In the genomic region with DNA sequence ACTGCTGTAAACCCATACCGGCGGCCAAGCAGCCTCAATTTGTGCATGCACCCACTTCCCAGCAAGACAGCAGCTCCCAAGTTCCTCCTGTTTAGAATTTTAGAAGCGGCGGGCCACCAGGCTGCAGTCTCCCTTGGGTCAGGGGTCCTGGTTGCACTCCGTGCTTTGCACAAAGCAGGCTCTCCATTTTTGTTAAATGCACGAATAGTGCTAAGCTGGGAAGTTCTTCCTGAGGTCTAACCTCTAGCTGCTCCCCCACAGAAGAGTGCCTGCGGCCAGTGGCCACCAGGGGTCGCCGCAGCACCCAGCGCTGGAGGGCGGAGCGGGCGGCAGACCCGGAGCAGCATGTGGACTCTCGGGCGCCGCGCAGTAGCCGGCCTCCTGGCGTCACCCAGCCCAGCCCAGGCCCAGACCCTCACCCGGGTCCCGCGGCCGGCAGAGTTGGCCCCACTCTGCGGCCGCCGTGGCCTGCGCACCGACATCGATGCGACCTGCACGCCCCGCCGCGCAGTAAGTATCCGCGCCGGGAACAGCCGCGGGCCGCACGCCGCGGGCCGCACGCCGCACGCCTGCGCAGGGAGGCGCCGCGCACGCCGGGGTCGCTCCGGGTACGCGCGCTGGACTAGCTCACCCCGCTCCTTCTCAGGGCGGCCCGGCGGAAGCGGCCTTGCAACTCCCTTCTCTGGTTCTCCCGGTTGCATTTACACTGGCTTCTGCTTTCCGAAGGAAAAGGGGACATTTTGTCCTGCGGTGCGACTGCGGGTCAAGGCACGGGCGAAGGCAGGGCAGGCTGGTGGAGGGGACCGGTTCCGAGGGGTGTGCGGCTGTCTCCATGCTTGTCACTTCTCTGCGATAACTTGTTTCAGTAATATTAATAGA, we compare ENCODE assay signal across 8 cellular contexts. TPM values are rescaled to one million over a fixed set of nuclear protein-coding genes. Genes with fewer than 3 reads are reported as not detected.
DNase-seq lines count a peak whose midpoint lies in the region; ATAC-seq, FAIRE-seq and TF ChIP-seq lines count a peak whose summit lies in the region.

FXN (plus strand) TSS at position 315 of the 879 bp plus-strand sequence; CDS start at position 346, 31 bp downstream.

- ATAC-seq in GM21367 (IDR thresholded peaks at IDR 0.05; ENCODE audit: unreplicated experiment) = peak; percentile 91
- peak; percentile 90 to 93 for ATAC-seq in naive thymus-derived CD8-positive, alpha-beta T cell

- no peaks in the 10 kb centered on the region for H3K27me3 Mint-ChIP-seq in naive thymus-derived CD8-positive, alpha-beta T cell

- peaks cover 16 to 50% (median 24%) of the 10 kb centered on the region in 4 donors for H3K4me1 Mint-ChIP-seq in naive thymus-derived CD8-positive, alpha-beta T cell

- POLR2A ChIA-PET in naive thymus-derived CD8-positive, alpha-beta T cell (lab: Charles Lee) = interaction anchor here (0.6 to 2.3 kb wide), 10 partner anchors 9 to 730 kb away, joined by 3 to 23 read pairs (median 4); a partner anchor contains a TSS

- no peaks in the 10 kb centered on the region for H3K9me3 Mint-ChIP-seq in naive thymus-derived CD8-positive, alpha-beta T cell

- DNase-seq in DMS 273 treated with DMSO at 0.1 percent for 48 hours (lab: John Stamatoyannopoulos, UW) (peak; percentile 25), HTR-8/SVneo (ENCODE audit: insufficient read length, low spot score) (peak; percentile 83), activated T-helper 1 cell treated with Interleukin-2 at 50 U/mL for 16 hours (ENCODE audit: low read depth) (peak; percentile 69), fibroblast of gingiva (ENCODE audit: low read depth) (peak; percentile 77)
- peak; percentile 61 to 84 (median 78) for DNase-seq in naive thymus-derived CD8-positive, alpha-beta T cell
- DNase-seq in stimulated activated naive CD4-positive, alpha-beta T cell (lab: John Stamatoyannopoulos, UW) = peak; percentile 53 to 85 (median 73)

- peak; percentile 66 for FAIRE-seq in HTR-8/SVneo (lab: Jason Lieb, UNC)

- peak within 1 kb of the TSS; percentile 87 to 95 (median 92) for H3K27ac Mint-ChIP-seq in naive thymus-derived CD8-positive, alpha-beta T cell

- H3K36me3 Mint-ChIP-seq in naive thymus-derived CD8-positive, alpha-beta T cell = peaks cover 0 to 9% (median 9%) of the 10 kb centered on the region in 3 donors

- H3K4me3 Mint-ChIP-seq in naive thymus-derived CD8-positive, alpha-beta T cell = peak within 1 kb of the TSS; percentile 92 to 99 (median 96)

TF ChIP-seq in PFSK-1, 5 proteins besides CTCF, POLR2A, EP300 and RAD21:
- TF ChIP-seq TAF1 (IDR thresholded peaks at IDR 0.05; ENCODE audit: borderline replicate concordance, insufficient read depth, low read length) (no peak), FOXP2 (optimal IDR thresholded peaks at IDR 0.05; ENCODE audit: borderline replicate concordance, extremely low read depth, extremely low read length, insufficient read depth) (peak; percentile 49), SIN3A (IDR thresholded peaks at IDR 0.05; ENCODE audit: borderline replicate concordance, insufficient read depth, low read length) (no peak), POLR2AphosphoS5 (IDR thresholded peaks at IDR 0.05; ENCODE audit: low read depth, low read length) (peak; percentile 50)
- TF ChIP-seq, protein P1, sequence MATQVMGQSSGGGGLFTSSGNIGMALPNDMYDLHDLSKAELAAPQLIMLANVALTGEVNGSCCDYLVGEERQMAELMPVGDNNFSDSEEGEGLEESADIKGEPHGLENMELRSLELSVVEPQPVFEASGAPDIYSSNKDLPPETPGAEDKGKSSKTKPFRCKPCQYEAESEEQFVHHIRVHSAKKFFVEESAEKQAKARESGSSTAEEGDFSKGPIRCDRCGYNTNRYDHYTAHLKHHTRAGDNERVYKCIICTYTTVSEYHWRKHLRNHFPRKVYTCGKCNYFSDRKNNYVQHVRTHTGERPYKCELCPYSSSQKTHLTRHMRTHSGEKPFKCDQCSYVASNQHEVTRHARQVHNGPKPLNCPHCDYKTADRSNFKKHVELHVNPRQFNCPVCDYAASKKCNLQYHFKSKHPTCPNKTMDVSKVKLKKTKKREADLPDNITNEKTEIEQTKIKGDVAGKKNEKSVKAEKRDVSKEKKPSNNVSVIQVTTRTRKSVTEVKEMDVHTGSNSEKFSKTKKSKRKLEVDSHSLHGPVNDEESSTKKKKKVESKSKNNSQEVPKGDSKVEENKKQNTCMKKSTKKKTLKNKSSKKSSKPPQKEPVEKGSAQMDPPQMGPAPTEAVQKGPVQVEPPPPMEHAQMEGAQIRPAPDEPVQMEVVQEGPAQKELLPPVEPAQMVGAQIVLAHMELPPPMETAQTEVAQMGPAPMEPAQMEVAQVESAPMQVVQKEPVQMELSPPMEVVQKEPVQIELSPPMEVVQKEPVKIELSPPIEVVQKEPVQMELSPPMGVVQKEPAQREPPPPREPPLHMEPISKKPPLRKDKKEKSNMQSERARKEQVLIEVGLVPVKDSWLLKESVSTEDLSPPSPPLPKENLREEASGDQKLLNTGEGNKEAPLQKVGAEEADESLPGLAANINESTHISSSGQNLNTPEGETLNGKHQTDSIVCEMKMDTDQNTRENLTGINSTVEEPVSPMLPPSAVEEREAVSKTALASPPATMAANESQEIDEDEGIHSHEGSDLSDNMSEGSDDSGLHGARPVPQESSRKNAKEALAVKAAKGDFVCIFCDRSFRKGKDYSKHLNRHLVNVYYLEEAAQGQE (IDR thresholded peaks at IDR 0.05; ENCODE audit: insufficient read depth in 1 of 2, low read depth in 2 of 2, low read length in 2 of 2) = peak in 1 of 2 experiments; percentile 23; a peak in 1 of 4 replicates

RNA-seq across cellular contexts. Expression of gene FXN, which starts in this region (rescaled TPM):
- polyA plus RNA-seq in PFSK-1 (2012; ENCODE audit: insufficient read length, low read depth) = 15.4 TPM
- 10 to 100 TPM; 19.3 to 23.0 TPM for total RNA-seq in naive thymus-derived CD8-positive, alpha-beta T cell
- 10 to 100 TPM; 51.2 to 78.9 (median 59.9) TPM for polyA plus RNA-seq in naive thymus-derived CD8-positive, alpha-beta T cell

Comparison
In these comparisons a context has a peak if more than half of its experiments do, and no peak if none do; other contexts are left out.
1. Peak in every context shown above with its lines: DNase-seq and ATAC-seq.
2. DNase-seq: peak in every context shown above with its lines; median percentile 83 in HTR-8/SVneo; 78 in naive thymus-derived CD8-positive, alpha-beta T cell; 77 in fibroblast of gingiva; 73 in stimulated activated naive CD4-positive, alpha-beta T cell; 69 in activated T-helper 1 cell treated with Interleukin-2 at 50 U/mL for 16 hours; 25 in DMS 273 treated with DMSO at 0.1 percent for 48 hours.